ENCODE assay signal across 8 cellular contexts in genomic region chr17:19237139-19237388, GRCh38. TPM values are rescaled to one million over a fixed set of nuclear protein-coding genes. Genes with fewer than 3 reads are reported as not detected.
DNase-seq lines count a peak whose midpoint lies in the region; ATAC-seq and TF ChIP-seq lines count a peak whose summit lies in the region.
"Not testable (repeated sequence)": the region's sequence is repeated elsewhere in the genome, so short reads cannot be mapped to it uniquely, and the experiment has no call there.

EPN2 (plus strand) TSS chr17:19237366; CDS start chr17:19283120, 45,754 bp downstream.

- TF ChIP-seq CTCF in C4-2B (conservative IDR thresholded peaks at IDR 0.05); epithelial cell of proximal tubule (conservative IDR thresholded peaks at IDR 0.05; ENCODE audit: low read depth, low read length): not testable (repeated sequence)

- not testable (repeated sequence) for H3K4me1 Mint-ChIP-seq in T-helper 17 cell; activated naive CD8-positive, alpha-beta T cell (ENCODE audit: low read depth)

- not testable (repeated sequence) for H3K9me3 ChIP-seq in T-helper 17 cell (ENCODE audit: control insufficient read depth, low read length, poor library complexity, severe bottlenecking)

- H3K36me3 Mint-ChIP-seq in T-helper 17 cell (ENCODE audit: low read depth); activated naive CD8-positive, alpha-beta T cell: not testable (repeated sequence)

- H3K4me3 ChIP-seq in epithelial cell of proximal tubule (ENCODE audit: low read depth, low read length), result peak within 1 kb of the TSS; percentile 99

- not testable (repeated sequence) for H3K27me3 Mint-ChIP-seq in T-helper 17 cell; activated naive CD8-positive, alpha-beta T cell

- DNase-seq in T-helper 17 cell (peak; percentile 37 to 58 (median 54)), kidney tubule cell (ENCODE audit: low spot score) (peak; percentile 58)
- not testable (repeated sequence) for DNase-seq in epithelial cell of proximal tubule (ENCODE audit: low read depth); posterior vena cava (ENCODE audit: low spot score)
- peak; percentile 71 for DNase-seq in stimulated activated naive CD8-positive, alpha-beta T cell treated with anti-CD3 and anti-CD28 coated beads, Interleukin-15, Interleukin-2, amounts not matched to agents 100 U/mL and 50 U/mL, for 24 hours

- peak within 1 kb of the TSS; percentile 16 for H3K27ac Mint-ChIP-seq in T-helper 17 cell
- H3K27ac Mint-ChIP-seq in activated naive CD8-positive, alpha-beta T cell, result not testable (repeated sequence)

- H3K4me3 Mint-ChIP-seq in T-helper 17 cell, result peak within 1 kb of the TSS; percentile 91
- peak within 1 kb of the TSS; percentile 82 for H3K4me3 Mint-ChIP-seq in activated naive CD8-positive, alpha-beta T cell

- H3K27ac ChIP-seq in C4-2B, result peak within 1 kb of the TSS; percentile 98

- intact Hi-C loops in posterior vena cava (cut with DNase I), result not testable (repeated sequence)

- peak; percentile 76 for ATAC-seq in HG02623 (IDR thresholded peaks at IDR 0.05; ENCODE audit: unreplicated experiment)
- not testable (repeated sequence) for ATAC-seq in T-helper 17 cell; stimulated activated naive CD8-positive, alpha-beta T cell treated with anti-CD3 and anti-CD28 coated beads, Interleukin-15, Interleukin-2, amounts not matched to agents 100 U/mL and 50 U/mL, for 24 hours

- H3K9me3 Mint-ChIP-seq in activated naive CD8-positive, alpha-beta T cell (ENCODE audit: low read depth), result not testable (repeated sequence)

RNA-seq across cellular contexts. Expression of gene EPN2, which starts in this region (rescaled TPM):
- total RNA-seq in T-helper 17 cell (1 to 10 TPM; 6.0 to 7.2 TPM), epithelial cell of proximal tubule (14.2 and 26.4 TPM in 2 replicates), posterior vena cava (10 to 100 TPM; 50.7 to 67.6 TPM)
